7 cellular contexts compared by ENCODE assay signal in the genomic region with DNA sequence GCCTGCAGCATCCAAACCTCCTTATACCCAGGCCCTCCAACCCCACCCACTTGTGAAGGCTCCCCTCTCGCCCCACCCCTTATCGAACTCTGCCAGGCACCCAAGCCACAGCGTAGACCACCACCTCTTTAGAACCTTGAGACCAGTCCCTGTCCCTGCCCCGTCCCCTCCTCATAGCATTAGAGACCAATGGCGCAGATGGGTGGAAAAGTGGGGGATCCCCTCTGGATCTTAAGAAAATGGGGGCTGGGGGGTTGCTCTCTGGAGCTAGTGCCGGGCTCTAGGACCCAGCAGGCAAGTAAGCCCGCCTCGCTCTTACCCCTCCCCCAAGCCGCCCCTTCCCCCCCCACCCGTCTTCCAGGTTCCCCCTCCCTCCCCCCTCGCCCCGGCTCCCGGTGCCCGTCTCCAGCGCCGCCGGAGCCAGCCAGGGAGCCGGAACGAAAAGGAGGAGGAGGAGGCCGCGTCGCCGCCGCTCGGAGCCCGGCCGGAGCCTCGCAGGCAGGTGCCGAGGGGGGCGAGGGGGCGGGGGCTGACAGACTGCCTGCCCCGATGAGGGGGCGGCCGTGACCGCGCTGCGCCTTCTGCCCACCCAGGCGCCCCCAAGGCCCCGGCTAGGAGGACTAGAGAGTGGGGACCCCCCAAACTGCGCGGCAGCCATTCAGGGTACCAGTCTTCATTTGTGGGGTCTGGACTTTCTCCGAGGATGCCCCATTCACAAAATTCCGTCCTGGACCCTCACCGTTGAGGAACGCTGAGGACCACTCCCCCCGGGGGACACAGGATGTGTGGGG. TPM values are rescaled to one million over a fixed set of nuclear protein-coding genes. Genes with fewer than 3 reads are reported as not detected.
DNase-seq lines count a peak whose midpoint lies in the region; ATAC-seq and TF ChIP-seq lines count a peak whose summit lies in the region.

A gene with protein sequence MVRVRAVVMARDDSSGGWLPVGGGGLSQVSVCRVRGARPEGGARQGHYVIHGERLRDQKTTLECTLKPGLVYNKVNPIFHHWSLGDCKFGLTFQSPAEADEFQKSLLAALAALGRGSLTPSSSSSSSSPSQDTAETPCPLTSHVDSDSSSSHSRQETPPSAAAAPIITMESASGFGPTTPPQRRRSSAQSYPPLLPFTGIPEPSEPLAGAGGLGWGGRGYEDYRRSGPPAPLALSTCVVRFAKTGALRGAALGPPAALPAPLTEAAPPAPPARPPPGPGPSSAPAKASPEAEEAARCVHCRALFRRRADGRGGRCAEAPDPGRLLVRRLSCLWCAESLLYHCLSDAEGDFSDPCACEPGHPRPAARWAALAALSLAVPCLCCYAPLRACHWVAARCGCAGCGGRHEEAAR (plus strand): TSS at position 388 of the 791 bp plus-strand sequence. CDS start 1,606 bp downstream, outside the sequence.

- H3K27ac ChIP-seq in MM.1S (ENCODE audit: low read length) (no peak within 1 kb of the TSS), left ventricle myocardium inferior (replicated peaks) (peak within 1 kb of the TSS; percentile 43), rectal smooth muscle tissue (ENCODE audit: low read depth, low read length) (no peak within 1 kb of the TSS)

- no peaks in the 10 kb centered on the region; the same call in 1 of the 2 replicates for H3F3A ChIP-seq in MM.1S (ENCODE audit: insufficient read depth, low read length)

- H3K9me3 ChIP-seq in MM.1S (replicated peaks; ENCODE audit: insufficient read depth, low read length) (no peaks in the 10 kb centered on the region), left ventricle myocardium inferior (replicated peaks) (no peaks in the 10 kb centered on the region)

- peak within 1 kb of the TSS; percentile 67 for H3K27ac Mint-ChIP-seq in activated naive CD8-positive, alpha-beta T cell treated with anti-CD3 and anti-CD28 coated beads, Interleukin-2, amount 50 U/mL, for 24 hours

- peaks cover 32% of the 10 kb centered on the region for H3K27me3 Mint-ChIP-seq in activated naive CD8-positive, alpha-beta T cell treated with anti-CD3 and anti-CD28 coated beads, Interleukin-2, amount 50 U/mL, for 24 hours

- TF ChIP-seq CTCF in GM12875 (IDR thresholded peaks at IDR 0.05; ENCODE audit: borderline replicate concordance, insufficient read depth, low read depth, low read length) (no peak), MM.1S (IDR thresholded peaks at IDR 0.05; ENCODE audit: low read length) (no peak), left ventricle myocardium inferior (IDR thresholded peaks at IDR 0.05; ENCODE audit: borderline replicate concordance) (no peak)

- H4K20me1 ChIP-seq in MM.1S (ENCODE audit: insufficient read depth, low read length) = no peaks in the 10 kb centered on the region

- H3K4me3 Mint-ChIP-seq in activated naive CD8-positive, alpha-beta T cell treated with anti-CD3 and anti-CD28 coated beads, Interleukin-2, amount 50 U/mL, for 24 hours = peak within 1 kb of the TSS; percentile 79

- H3K36me3 ChIP-seq in MM.1S (replicated peaks; ENCODE audit: insufficient read depth, low read length) = no peaks in the 10 kb centered on the region
- peaks cover 30% of the 10 kb centered on the region for H3K36me3 ChIP-seq in left ventricle myocardium inferior
- H3K36me3 ChIP-seq in rectal smooth muscle tissue (ENCODE audit: control insufficient read depth, insufficient read depth, low read length) = peaks cover under 1% of the 10 kb centered on the region

- 0 out of 2 replicates have a peak, but pooled peaks cover 2% of the 10 kb centered on the region for H3K4me1 ChIP-seq in MM.1S (ENCODE audit: low read length)
- H3K4me1 ChIP-seq in left ventricle myocardium inferior = peaks cover 44% of the 10 kb centered on the region
- H3K4me1 ChIP-seq in rectal smooth muscle tissue (ENCODE audit: control insufficient read depth, insufficient read depth, low read length) = no peaks in the 10 kb centered on the region

- H3K4me1 Mint-ChIP-seq in activated naive CD8-positive, alpha-beta T cell treated with anti-CD3 and anti-CD28 coated beads, Interleukin-2, amount 50 U/mL, for 24 hours = peaks cover 23% of the 10 kb centered on the region

- no peaks in the 10 kb centered on the region for H3K79me2 ChIP-seq in MM.1S (ENCODE audit: low read length)

- H3K9ac ChIP-seq in MM.1S (ENCODE audit: low read length) (no peak within 1 kb of the TSS; the same call in 1 of the 2 replicates), rectal smooth muscle tissue (ENCODE audit: low read length) (no peak within 1 kb of the TSS)

- peaks cover 47% of the 10 kb centered on the region for H3K27me3 ChIP-seq in MM.1S (replicated peaks; ENCODE audit: insufficient read depth, low read length)
- peaks cover 46% of the 10 kb centered on the region for H3K27me3 ChIP-seq in left ventricle myocardium inferior (ENCODE audit: low read depth)
- H3K27me3 ChIP-seq in rectal smooth muscle tissue (ENCODE audit: control insufficient read depth, insufficient read depth, low read length) = peaks cover 13% of the 10 kb centered on the region

- H3K36me3 Mint-ChIP-seq in activated naive CD8-positive, alpha-beta T cell treated with anti-CD3 and anti-CD28 coated beads, Interleukin-2, amount 50 U/mL, for 24 hours (ENCODE audit: low read depth) = peaks cover 20% of the 10 kb centered on the region

- no peaks in the 10 kb centered on the region for H3K9me3 Mint-ChIP-seq in activated naive CD8-positive, alpha-beta T cell treated with anti-CD3 and anti-CD28 coated beads, Interleukin-2, amount 50 U/mL, for 24 hours

- H3K4me3 ChIP-seq in GM12875 (ENCODE audit: low read depth, low read length) (peak within 1 kb of the TSS; percentile 17), MM.1S (ENCODE audit: low read length) (peak within 1 kb of the TSS; percentile 60), left ventricle myocardium inferior (peak within 1 kb of the TSS; percentile 66), rectal smooth muscle tissue (ENCODE audit: low read length) (peak within 1 kb of the TSS; percentile 52)

- no peaks in the 10 kb centered on the region for H3K9me2 ChIP-seq in MM.1S (replicated peaks; ENCODE audit: insufficient read depth, low read length)

- intact Hi-C loops in left ventricle myocardium inferior (cut with micrococcal nuclease) = no loop called here

- peak; percentile 47 for ATAC-seq in activated naive CD8-positive, alpha-beta T cell treated with anti-CD3 and anti-CD28 coated beads, Interleukin-2, amount 50 U/mL, for 24 hours
- ATAC-seq in GM21717 (IDR thresholded peaks at IDR 0.05; ENCODE audit: unreplicated experiment) = no peak

- DNase-seq in MM.1S (no peak), left ventricle myocardium inferior (no peak), foreskin melanocyte (no peak)
- no peak for DNase-seq in activated naive CD8-positive, alpha-beta T cell treated with anti-CD3 and anti-CD28 coated beads, Interleukin-2, amount 50 U/mL, for 24 hours

- 0 out of 2 replicates have a peak within 1 kb of the TSS, but pooled peaks have one; percentile 36 for H2AFZ ChIP-seq in MM.1S (ENCODE audit: low read length)

- peak within 1 kb of the TSS; percentile 87 for H3K4me2 ChIP-seq in MM.1S (ENCODE audit: low read depth, low read length)

RNA-seq across cellular contexts. Expression of the gene that starts here (rescaled TPM):
- 0.71 TPM for total RNA-seq in left ventricle myocardium inferior
